ENCODE assay signal across 8 cellular contexts in genomic region chr13:42776558-42776957, GRCh38. TPM values are rescaled to one million over a fixed set of nuclear protein-coding genes. Genes with fewer than 3 reads are reported as not detected.
"Had no signal": no experiment of that assay in that cellular context is flagged by ENCODE, and none has a peak within 500 bp of the region (broad histone marks: within the 10 kb centered on the region; RNA-seq: fewer than 3 reads in every experiment).

No MANE protein-coding gene starts in this region.

RNA-seq across cellular contexts. Expression of gene FAM216B, which starts 4.8 kb away (rescaled TPM):
- total RNA-seq: activated CD8-positive, alpha-beta T cell treated with anti-CD3 and anti-CD28 coated beads, Interleukin-2, amount 10 ng/mL, durations not matched to agents 7 days and 5 days; activated naive CD8-positive, alpha-beta T cell treated with anti-CD3 and anti-CD28 coated beads, Interleukin-2, amount 10 ng/mL, durations not matched to agents 7 days and 5 days; adrenal gland; aorta; cardiac muscle cell; RPMI7951; T-helper 17 cell; WTC11 had no signal
- polyA plus RNA-seq: adrenal gland, aorta, cardiac muscle cell had no signal
